Comparison of ENCODE assay signal across 14 cellular contexts in genomic region chr10:51806079-51806835, GRCh38.
DNase-seq lines count a peak whose midpoint lies in the region; ATAC-seq and TF ChIP-seq lines count a peak whose summit lies in the region.
"Had no signal": no experiment of that assay in that cellular context is flagged by ENCODE, and none has a peak within 500 bp of the region (broad histone marks: within the 10 kb centered on the region; RNA-seq: fewer than 3 reads in every experiment).

No MANE protein-coding gene starts in this region.

- CTCF ChIA-PET in mammary epithelial cell (lab: Charles Lee; ENCODE audit: low non-redundant PET) = no interaction called here

- no peak overlapping the region for H3K27ac ChIP-seq in fibroblast of lung (ENCODE audit: insufficient read depth, low read length)
- H3K27ac ChIP-seq in thoracic aorta = peak overlapping the region; percentile 9 to 43
- no peak overlapping the region for H3K27ac ChIP-seq in mesenchymal stem cell (ENCODE audit: low read length, poor library complexity, severe bottlenecking)
- no peak overlapping the region for H3K27ac ChIP-seq in mammary epithelial cell (ENCODE audit: insufficient read depth, low read depth, low read length)
- H3K27ac ChIP-seq: C4-2B had no signal

- no peaks in the 10 kb centered on the region for H3K79me1 ChIP-seq in mesenchymal stem cell (replicated peaks; ENCODE audit: low read length, poor library complexity, severe bottlenecking)

- H4K8ac ChIP-seq in mesenchymal stem cell (ENCODE audit: low read length) = no peak overlapping the region

- no peak overlapping the region for H3K18ac ChIP-seq in mesenchymal stem cell (ENCODE audit: low read depth in 1 of 2, low read length in 2 of 2)

- H2BK12ac ChIP-seq in mesenchymal stem cell (ENCODE audit: low read length in 2 of 2) = no peak overlapping the region

- no peak overlapping the region for H3K9ac ChIP-seq in fibroblast of lung (ENCODE audit: insufficient read depth, low read length)
- no peak overlapping the region for H3K9ac ChIP-seq in mesenchymal stem cell (ENCODE audit: low read length)
- H3K9ac ChIP-seq in mammary epithelial cell (ENCODE audit: insufficient read depth, low read length) = no peak overlapping the region

- BruUV-seq in mammary epithelial cell (replicated peaks; lab: Mats Ljungman, UMichigan) = no TSS peak

- no peaks in the 10 kb centered on the region for H3K36me3 ChIP-seq in fibroblast of lung (ENCODE audit: control insufficient read depth, insufficient read depth, low read length)
- no peaks in the 10 kb centered on the region for H3K36me3 ChIP-seq in thoracic aorta
- H3K36me3 ChIP-seq in mesenchymal stem cell (ENCODE audit: control insufficient read depth in 1 of 2, insufficient read depth in 2 of 2, low read depth in 1 of 2, low read length in 2 of 2) = no peaks in the 10 kb centered on the region
- no peaks in the 10 kb centered on the region for H3K36me3 ChIP-seq in mammary epithelial cell (ENCODE audit: insufficient read depth, low read length)

- H3K27me3 ChIP-seq in fibroblast of lung (ENCODE audit: control insufficient read depth, insufficient read depth, low read length) (no peaks in the 10 kb centered on the region), thoracic aorta (replicated peaks; ENCODE audit: insufficient read depth) (no peaks in the 10 kb centered on the region), mesenchymal stem cell (ENCODE audit: control insufficient read depth in 1 of 2, insufficient read depth in 1 of 2, low read length in 2 of 2) (no peaks in the 10 kb centered on the region), mammary epithelial cell (ENCODE audit: insufficient read depth, low read length) (no peaks in the 10 kb centered on the region)

- H3K4me1 ChIP-seq in fibroblast of lung (ENCODE audit: control insufficient read depth, extremely low read depth, insufficient read depth, low read length) = peaks cover 4% of the 10 kb centered on the region
- peaks cover 11 to 56% of the 10 kb centered on the region in 2 donors for H3K4me1 ChIP-seq in thoracic aorta (ENCODE audit: control insufficient read depth in 1 of 2, low read depth in 2 of 2)
- no peaks in the 10 kb centered on the region for H3K4me1 ChIP-seq in mesenchymal stem cell (ENCODE audit: control insufficient read depth, insufficient read depth, low read depth, low read length)
- no peaks in the 10 kb centered on the region for H3K4me1 ChIP-seq in mammary epithelial cell (ENCODE audit: insufficient read depth, low read length)

- H3K4me3 ChIP-seq in fibroblast of lung (replicated peaks in 1 of 4; ENCODE audit: control extremely low read depth in 1 of 4, insufficient read depth in 1 of 4, low read depth in 3 of 4, low read length in 4 of 4) (no peak overlapping the region), thoracic aorta (no peak overlapping the region), mesenchymal stem cell (ENCODE audit: insufficient read depth in 1 of 2, low read depth in 1 of 2, low read length in 2 of 2) (no peak overlapping the region), mammary epithelial cell (replicated peaks in 1 of 3; ENCODE audit: insufficient read depth in 1 of 3, low read depth in 2 of 3, low read length in 3 of 3) (no peak overlapping the region)

- dilution Hi-C loops in mammary epithelial cell (cut with HindIII; ENCODE audit: low sequenced_read_pairs) = no loop called here

- H3K23ac ChIP-seq in mesenchymal stem cell (ENCODE audit: low read length in 2 of 2) = no peak overlapping the region

- WGBS in mesenchymal stem cell = 100% methylated on average over 3 of the region's 5 CpGs
- WGBS in mammary epithelial cell (ENCODE audit: low coverage, missing lambda C conversion rate) = 99% methylated on average over 5 of the region's 5 CpGs

- TF ChIP-seq CTCF in fibroblast of lung (conservative IDR thresholded peaks at IDR 0.05 in 1 of 2, IDR thresholded peaks at IDR 0.05 in 1 of 2; ENCODE audit: low read depth in 1 of 2, low read length in 2 of 2) (no peak), thoracic aorta (IDR thresholded peaks at IDR 0.05) (no peak), mammary epithelial cell (conservative IDR thresholded peaks at IDR 0.05 in 1 of 2, IDR thresholded peaks at IDR 0.05 in 1 of 2; ENCODE audit: extremely low read depth in 1 of 2, insufficient read depth in 1 of 2, low read depth in 1 of 2, low read length in 2 of 2) (no peak)

- in situ Hi-C loops in mammary epithelial cell (cut with MboI; ENCODE audit: low sequenced_read_pairs in 2 of 2) = no loop called here

- no peak overlapping the region for H3K4ac ChIP-seq in mesenchymal stem cell (ENCODE audit: low read depth in 1 of 2, low read length in 2 of 2)

- H2BK15ac ChIP-seq in mesenchymal stem cell (ENCODE audit: low read depth, poor library complexity, severe bottlenecking) = no peak overlapping the region

- H3K9me3 ChIP-seq in fibroblast of lung (ENCODE audit: control insufficient read depth, insufficient read depth, low read depth, low read length) (no peaks in the 10 kb centered on the region), thoracic aorta (no peaks in the 10 kb centered on the region), mesenchymal stem cell (ENCODE audit: control insufficient read depth, low read length) (no peaks in the 10 kb centered on the region), mammary epithelial cell (replicated peaks; ENCODE audit: insufficient read depth, low read length) (no peaks in the 10 kb centered on the region)

- H3K14ac ChIP-seq in mesenchymal stem cell (ENCODE audit: low read length in 2 of 2) = no peak overlapping the region

- no peaks in the 10 kb centered on the region for H4K20me1 ChIP-seq in fibroblast of lung (ENCODE audit: control insufficient read depth, extremely low read depth, insufficient read depth, low read length)
- no peaks in the 10 kb centered on the region for H4K20me1 ChIP-seq in mammary epithelial cell (ENCODE audit: insufficient read depth, low read length)

- H3K4me2 ChIP-seq in fibroblast of lung (ENCODE audit: extremely low read depth, insufficient read depth, low read length) (no peak overlapping the region), mesenchymal stem cell (ENCODE audit: low read length, poor library complexity, severe bottlenecking) (no peak overlapping the region), mammary epithelial cell (ENCODE audit: insufficient read depth, low read depth, low read length) (no peak overlapping the region)

- no peaks in the 10 kb centered on the region for H3K79me2 ChIP-seq in fibroblast of lung (ENCODE audit: control insufficient read depth, insufficient read depth, low read length)
- no peaks in the 10 kb centered on the region for H3K79me2 ChIP-seq in mammary epithelial cell (ENCODE audit: insufficient read depth, low read length)

- H2BK120ac ChIP-seq in mesenchymal stem cell (ENCODE audit: low read depth, low read length) = no peak overlapping the region

- H4K91ac ChIP-seq in mesenchymal stem cell (ENCODE audit: low read length) = no peak overlapping the region

- DNase-seq in EL (peak; percentile 4), NCI-H69 (lab: John Stamatoyannopoulos, UW) (peak; percentile 46), fibroblast of lung (ENCODE audit: low read depth in 2 of 2) (peak; percentile 1 to 11), thoracic aorta (ENCODE audit: low spot score) (no peak), left ventricle myocardium superior (no peak), mesenchymal stem cell (no peak), mammary epithelial cell (no peak)
- no peak for DNase-seq in activated CD8-positive, alpha-beta memory T cell treated with anti-CD3 and anti-CD28 coated beads, Interleukin-2, amount 50 U/mL, for 48 hours
- DNase-seq: ACHN; CD4-positive, alpha-beta memory T cell; DMS79; GDM1; HCEC 1CT had no signal

- intact Hi-C loops in left ventricle myocardium superior (cut with micrococcal nuclease) = no loop called here
- intact Hi-C loops in mammary epithelial cell (cut with micrococcal nuclease) = no loop called here

- no peak overlapping the region for H2AK5ac ChIP-seq in mesenchymal stem cell (ENCODE audit: low read length, severe bottlenecking)

- no peak overlapping the region for H2BK5ac ChIP-seq in mesenchymal stem cell (ENCODE audit: low read depth, low read length, poor library complexity, severe bottlenecking)

- H2AFZ ChIP-seq in fibroblast of lung (ENCODE audit: low read length) (no peak overlapping the region), mesenchymal stem cell (ENCODE audit: low read depth, low read length) (no peak overlapping the region), mammary epithelial cell (ENCODE audit: low read depth, low read length) (no peak overlapping the region)

- ATAC-seq in thoracic aorta (ENCODE audit: insufficient number of reproducible peaks, low FRiP score, low read depth) = no peak
- ATAC-seq in left ventricle myocardium superior = no peak

Comparison
In these comparisons a context has a peak if more than half of its experiments do, and no peak if none do; other contexts are left out.
1. DNase-seq: peak in EL (single experiment), NCI-H69 (single experiment) and fibroblast of lung (2 of 2); none in thoracic aorta (single experiment), left ventricle myocardium superior (single experiment), mesenchymal stem cell (single experiment), mammary epithelial cell (single experiment) and activated CD8-positive, alpha-beta memory T cell treated with anti-CD3 and anti-CD28 coated beads, Interleukin-2, amount 50 U/mL, for 48 hours (single experiment).
2. H3K27ac ChIP-seq: peak in thoracic aorta (2 of 2); none in fibroblast of lung (single experiment), mesenchymal stem cell (single experiment) and mammary epithelial cell (single experiment).